ENCODE assay signal across 2 cellular contexts in the genomic region with DNA sequence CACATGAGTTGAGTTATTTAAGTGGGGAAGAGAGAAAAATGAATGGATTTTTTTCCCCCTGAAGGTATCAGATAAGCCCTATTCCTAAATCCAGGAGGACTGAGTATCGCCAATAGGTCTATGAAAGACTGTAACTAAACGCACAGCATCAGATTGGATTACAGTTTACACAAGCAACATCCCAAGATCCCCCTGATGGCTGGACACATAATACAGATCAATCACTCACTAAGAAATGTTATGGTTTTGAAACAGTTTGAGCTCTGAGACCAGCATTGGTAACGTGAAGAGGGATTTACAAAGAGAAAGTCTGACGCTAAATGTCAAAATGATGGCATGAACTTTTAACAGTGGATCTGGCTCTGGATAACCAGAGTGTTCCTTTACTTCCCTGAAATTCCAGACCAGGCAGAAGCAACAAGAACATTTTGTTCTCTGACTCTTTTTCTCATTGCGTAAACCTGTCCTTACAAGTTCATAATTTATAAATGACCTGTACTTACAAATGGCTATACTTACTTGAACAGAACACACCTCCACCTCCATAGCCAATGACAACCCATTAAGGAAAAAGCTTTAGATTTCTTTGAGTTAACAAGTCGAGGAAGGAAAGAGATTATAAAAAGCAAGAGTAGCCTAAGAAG.
A peak's percentile ranks its signal among the peaks of the same experiment; 100 is the strongest.
TF ChIP-seq lines count a peak whose summit lies in the region.

No MANE protein-coding gene starts in this region.

TF ChIP-seq in liver, 16 proteins besides CTCF, POLR2A, EP300 and RAD21:
- TF ChIP-seq SP1 (IDR thresholded peaks at IDR 0.05) (peak; percentile 48), EGR1 (IDR thresholded peaks at IDR 0.05; ENCODE audit: low read depth in 2 of 2) (no peak), HNF4A (conservative IDR thresholded peaks at IDR 0.05) (peak in 1 of 2 donors; percentile 7), NR2F2 (IDR thresholded peaks at IDR 0.05) (no peak), TAF1 (conservative IDR thresholded peaks at IDR 0.05) (no peak)
- TF ChIP-seq, protein P1, sequence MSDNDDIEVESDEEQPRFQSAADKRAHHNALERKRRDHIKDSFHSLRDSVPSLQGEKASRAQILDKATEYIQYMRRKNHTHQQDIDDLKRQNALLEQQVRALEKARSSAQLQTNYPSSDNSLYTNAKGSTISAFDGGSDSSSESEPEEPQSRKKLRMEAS (IDR thresholded peaks at IDR 0.05) = no peak

TF ChIP-seq in HepG2, 621 proteins besides CTCF, POLR2A, EP300 and RAD21:
- TF ChIP-seq SRSF4 (IDR thresholded peaks at IDR 0.05; ENCODE audit: low read depth, low read length, poor library complexity, severe bottlenecking) (no peak), ZNF468 (CRISPR knock-in tag; IDR thresholded peaks at IDR 0.05) (no peak), LCORL (IDR thresholded peaks at IDR 0.05) (no peak), LCORL (CRISPR knock-in tag; IDR thresholded peaks at IDR 0.05) (no peak), REL (CRISPR knock-in tag; conservative IDR thresholded peaks at IDR 0.05) (no peak), MXD1 (CRISPR knock-in tag; IDR thresholded peaks at IDR 0.05) (no peak), FOSL2 (CRISPR knock-in tag; IDR thresholded peaks at IDR 0.05) (no peak), ZNF576 (CRISPR knock-in tag; IDR thresholded peaks at IDR 0.05) (no peak), ZNF572 (CRISPR knock-in tag; IDR thresholded peaks at IDR 0.05) (no peak)
- TF ChIP-seq, protein P2, sequence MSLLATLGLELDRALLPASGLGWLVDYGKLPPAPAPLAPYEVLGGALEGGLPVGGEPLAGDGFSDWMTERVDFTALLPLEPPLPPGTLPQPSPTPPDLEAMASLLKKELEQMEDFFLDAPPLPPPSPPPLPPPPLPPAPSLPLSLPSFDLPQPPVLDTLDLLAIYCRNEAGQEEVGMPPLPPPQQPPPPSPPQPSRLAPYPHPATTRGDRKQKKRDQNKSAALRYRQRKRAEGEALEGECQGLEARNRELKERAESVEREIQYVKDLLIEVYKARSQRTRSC (CRISPR knock-in tag; IDR thresholded peaks at IDR 0.05; ENCODE audit: low read depth) = no peak
- TF ChIP-seq, protein P3, sequence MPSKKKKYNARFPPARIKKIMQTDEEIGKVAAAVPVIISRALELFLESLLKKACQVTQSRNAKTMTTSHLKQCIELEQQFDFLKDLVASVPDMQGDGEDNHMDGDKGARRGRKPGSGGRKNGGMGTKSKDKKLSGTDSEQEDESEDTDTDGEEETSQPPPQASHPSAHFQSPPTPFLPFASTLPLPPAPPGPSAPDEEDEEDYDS (CRISPR knock-in tag; IDR thresholded peaks at IDR 0.05) = no peak
TF ChIP-seq in HepG2: peak in this region for 0.
